In the genomic region with DNA sequence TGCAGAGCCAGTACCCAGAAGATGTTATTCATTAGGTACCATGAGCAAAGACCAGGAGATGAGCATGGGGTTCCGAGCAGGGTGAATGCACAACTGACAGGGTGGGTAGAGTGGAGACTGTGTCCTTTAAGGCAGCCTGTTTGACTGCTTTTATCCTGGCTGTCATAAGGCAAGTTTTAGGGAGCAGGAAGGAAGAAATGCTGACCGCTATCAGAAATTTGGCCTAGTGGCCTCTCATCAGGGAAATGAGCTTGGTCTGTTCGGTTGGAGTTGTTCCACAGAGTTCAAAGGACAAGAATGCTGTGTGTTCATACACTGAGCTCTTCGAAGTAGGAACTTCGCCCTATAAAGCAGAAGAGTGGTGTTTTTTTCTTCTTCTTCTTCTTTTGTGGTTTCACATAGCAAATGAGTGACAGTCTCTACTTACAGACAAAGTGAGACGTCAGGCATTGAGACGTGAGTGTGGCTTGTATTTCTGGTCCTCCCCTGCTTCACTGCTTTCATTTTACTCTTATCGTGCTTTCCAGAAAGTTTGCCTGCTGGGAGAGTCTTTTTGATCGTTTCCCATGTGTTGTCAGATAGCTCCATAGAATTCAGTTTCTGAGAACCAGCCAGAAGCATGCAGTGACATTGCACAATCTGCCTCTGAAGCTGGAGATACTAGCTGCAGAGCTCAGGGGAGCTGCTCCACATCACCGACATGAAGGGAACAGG, we compare ENCODE assay signal across 1 cellular context.
TF ChIP-seq lines count a peak whose summit lies in the region.

A gene with protein sequence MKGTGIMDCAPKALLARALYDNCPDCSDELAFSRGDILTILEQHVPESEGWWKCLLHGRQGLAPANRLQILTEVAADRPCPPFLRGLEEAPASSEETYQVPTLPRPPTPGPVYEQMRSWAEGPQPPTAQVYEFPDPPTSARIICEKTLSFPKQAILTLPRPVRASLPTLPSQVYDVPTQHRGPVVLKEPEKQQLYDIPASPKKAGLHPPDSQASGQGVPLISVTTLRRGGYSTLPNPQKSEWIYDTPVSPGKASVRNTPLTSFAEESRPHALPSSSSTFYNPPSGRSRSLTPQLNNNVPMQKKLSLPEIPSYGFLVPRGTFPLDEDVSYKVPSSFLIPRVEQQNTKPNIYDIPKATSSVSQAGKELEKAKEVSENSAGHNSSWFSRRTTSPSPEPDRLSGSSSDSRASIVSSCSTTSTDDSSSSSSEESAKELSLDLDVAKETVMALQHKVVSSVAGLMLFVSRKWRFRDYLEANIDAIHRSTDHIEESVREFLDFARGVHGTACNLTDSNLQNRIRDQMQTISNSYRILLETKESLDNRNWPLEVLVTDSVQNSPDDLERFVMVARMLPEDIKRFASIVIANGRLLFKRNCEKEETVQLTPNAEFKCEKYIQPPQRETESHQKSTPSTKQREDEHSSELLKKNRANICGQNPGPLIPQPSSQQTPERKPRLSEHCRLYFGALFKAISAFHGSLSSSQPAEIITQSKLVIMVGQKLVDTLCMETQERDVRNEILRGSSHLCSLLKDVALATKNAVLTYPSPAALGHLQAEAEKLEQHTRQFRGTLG (plus strand): TSS at position 502 of the 714 bp plus-strand sequence. CDS start 199 bp downstream, at position 701.

TF ChIP-seq in K562, 482 proteins besides CTCF, POLR2A, EP300 and RAD21 (continued from another document and continues in another):
- TF ChIP-seq POLR3A (IDR thresholded peaks at IDR 0.05; ENCODE audit: borderline replicate concordance, extremely low read depth, insufficient read depth, insufficient read length) (no peak), KAT7 (CRISPR knock-in tag; IDR thresholded peaks at IDR 0.05; ENCODE audit: borderline replicate concordance) (no peak), PPARD (CRISPR knock-in tag; IDR thresholded peaks at IDR 0.05) (no peak), HMG20A (CRISPR knock-in tag; conservative IDR thresholded peaks at IDR 0.05) (no peak), CSDE1 (IDR thresholded peaks at IDR 0.05) (no peak), BRD4 (IDR thresholded peaks at IDR 0.05) (no peak), KDM2B (CRISPR knock-in tag; IDR thresholded peaks at IDR 0.05) (no peak), HLTF (IDR thresholded peaks at IDR 0.05) (no peak), ZEB2 (IDR thresholded peaks at IDR 0.05) (peak; percentile 80; the same call in 1 of the 2 replicates), POLR2AphosphoS2 (IDR thresholded peaks at IDR 0.05; ENCODE audit: low read length) (no peak), HMGN3 (IDR thresholded peaks at IDR 0.05; ENCODE audit: borderline replicate concordance, extremely low read depth, insufficient read length, low read depth, low read length) (peak; percentile 29), FOXK2 (conservative IDR thresholded peaks at IDR 0.05 in 1 of 2, IDR thresholded peaks at IDR 0.05 in 1 of 2; ENCODE audit: low read depth in 2 of 2) (peak; percentile 80 to 88; a peak in 3 of 4 replicates), ZNF212 (CRISPR knock-in tag; IDR thresholded peaks at IDR 0.05) (no peak), NFRKB (IDR thresholded peaks at IDR 0.05; ENCODE audit: low read depth) (no peak), ZNF695 (CRISPR knock-in tag; IDR thresholded peaks at IDR 0.05) (no peak), NCOR1 (IDR thresholded peaks at IDR 0.05) (peak; percentile 99), MBD2 (IDR thresholded peaks at IDR 0.05; ENCODE audit: borderline replicate concordance, low read depth) (peak; percentile 90), MTA3 (IDR thresholded peaks at IDR 0.05; ENCODE audit: borderline replicate concordance) (peak; percentile 92), DPF2 (IDR thresholded peaks at IDR 0.05) (peak; percentile 98), MTA2 (IDR thresholded peaks at IDR 0.05; ENCODE audit: low read depth) (peak; percentile 95), ETV5 (CRISPR knock-in tag; IDR thresholded peaks at IDR 0.05; ENCODE audit: low read depth) (peak; percentile 38; the same call in 1 of the 2 replicates), ETV6 (IDR thresholded peaks at IDR 0.05; ENCODE audit: borderline replicate concordance in 1 of 2, low read depth in 2 of 2, low read length in 1 of 2) (peak in 1 of 2 experiments; percentile 94; a peak in 2 of 4 replicates), ETV6 (CRISPR knock-in tag; IDR thresholded peaks at IDR 0.05; ENCODE audit: borderline replicate concordance) (no peak), CBX1 (IDR thresholded peaks at IDR 0.05; ENCODE audit: low read depth) (peak; percentile 38), HEY1 (CRISPR knock-in tag; IDR thresholded peaks at IDR 0.05; ENCODE audit: borderline replicate concordance) (no peak), HDAC2 (IDR thresholded peaks at IDR 0.05) (peak; percentile 96), ZFP30 (CRISPR knock-in tag; IDR thresholded peaks at IDR 0.05; ENCODE audit: borderline replicate concordance) (no peak), TFAM (CRISPR knock-in tag; conservative IDR thresholded peaks at IDR 0.05) (no peak), RUNX1 (IDR thresholded peaks at IDR 0.05; ENCODE audit: low read depth) (no peak), TAF9B (IDR thresholded peaks at IDR 0.05; ENCODE audit: partially characterized antibody) (peak; percentile 95), ILK (tag; IDR thresholded peaks at IDR 0.05; ENCODE audit: borderline replicate concordance, low read depth) (no peak), ZNF311 (CRISPR knock-in tag; IDR thresholded peaks at IDR 0.05) (no peak), MAFK (IDR thresholded peaks at IDR 0.05; ENCODE audit: low read length) (peak; percentile 75), PHF8 (IDR thresholded peaks at IDR 0.05; ENCODE audit: borderline replicate concordance, low read length) (no peak; the same call in 1 of the 2 replicates)
- TF ChIP-seq, protein P1, sequence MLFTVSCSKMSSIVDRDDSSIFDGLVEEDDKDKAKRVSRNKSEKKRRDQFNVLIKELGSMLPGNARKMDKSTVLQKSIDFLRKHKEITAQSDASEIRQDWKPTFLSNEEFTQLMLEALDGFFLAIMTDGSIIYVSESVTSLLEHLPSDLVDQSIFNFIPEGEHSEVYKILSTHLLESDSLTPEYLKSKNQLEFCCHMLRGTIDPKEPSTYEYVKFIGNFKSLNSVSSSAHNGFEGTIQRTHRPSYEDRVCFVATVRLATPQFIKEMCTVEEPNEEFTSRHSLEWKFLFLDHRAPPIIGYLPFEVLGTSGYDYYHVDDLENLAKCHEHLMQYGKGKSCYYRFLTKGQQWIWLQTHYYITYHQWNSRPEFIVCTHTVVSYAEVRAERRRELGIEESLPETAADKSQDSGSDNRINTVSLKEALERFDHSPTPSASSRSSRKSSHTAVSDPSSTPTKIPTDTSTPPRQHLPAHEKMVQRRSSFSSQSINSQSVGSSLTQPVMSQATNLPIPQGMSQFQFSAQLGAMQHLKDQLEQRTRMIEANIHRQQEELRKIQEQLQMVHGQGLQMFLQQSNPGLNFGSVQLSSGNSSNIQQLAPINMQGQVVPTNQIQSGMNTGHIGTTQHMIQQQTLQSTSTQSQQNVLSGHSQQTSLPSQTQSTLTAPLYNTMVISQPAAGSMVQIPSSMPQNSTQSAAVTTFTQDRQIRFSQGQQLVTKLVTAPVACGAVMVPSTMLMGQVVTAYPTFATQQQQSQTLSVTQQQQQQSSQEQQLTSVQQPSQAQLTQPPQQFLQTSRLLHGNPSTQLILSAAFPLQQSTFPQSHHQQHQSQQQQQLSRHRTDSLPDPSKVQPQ (CRISPR knock-in tag; IDR thresholded peaks at IDR 0.05; ENCODE audit: borderline replicate concordance), result no peak
- TF ChIP-seq, protein P2, sequence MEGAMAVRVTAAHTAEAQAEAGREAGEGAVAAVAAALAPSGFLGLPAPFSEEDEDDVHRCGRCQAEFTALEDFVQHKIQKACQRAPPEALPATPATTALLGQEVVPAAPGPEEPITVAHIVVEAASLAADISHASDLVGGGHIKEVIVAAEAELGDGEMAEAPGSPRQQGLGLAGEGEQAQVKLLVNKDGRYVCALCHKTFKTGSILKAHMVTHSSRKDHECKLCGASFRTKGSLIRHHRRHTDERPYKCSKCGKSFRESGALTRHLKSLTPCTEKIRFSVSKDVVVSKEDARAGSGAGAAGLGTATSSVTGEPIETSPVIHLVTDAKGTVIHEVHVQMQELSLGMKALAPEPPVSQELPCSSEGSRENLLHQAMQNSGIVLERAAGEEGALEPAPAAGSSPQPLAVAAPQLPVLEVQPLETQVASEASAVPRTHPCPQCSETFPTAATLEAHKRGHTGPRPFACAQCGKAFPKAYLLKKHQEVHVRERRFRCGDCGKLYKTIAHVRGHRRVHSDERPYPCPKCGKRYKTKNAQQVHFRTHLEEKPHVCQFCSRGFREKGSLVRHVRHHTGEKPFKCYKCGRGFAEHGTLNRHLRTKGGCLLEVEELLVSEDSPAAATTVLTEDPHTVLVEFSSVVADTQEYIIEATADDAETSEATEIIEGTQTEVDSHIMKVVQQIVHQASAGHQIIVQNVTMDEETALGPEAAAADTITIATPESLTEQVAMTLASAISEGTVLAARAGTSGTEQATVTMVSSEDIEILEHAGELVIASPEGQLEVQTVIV (CRISPR knock-in tag; IDR thresholded peaks at IDR 0.05; ENCODE audit: borderline replicate concordance), result no peak
- TF ChIP-seq, protein P3, sequence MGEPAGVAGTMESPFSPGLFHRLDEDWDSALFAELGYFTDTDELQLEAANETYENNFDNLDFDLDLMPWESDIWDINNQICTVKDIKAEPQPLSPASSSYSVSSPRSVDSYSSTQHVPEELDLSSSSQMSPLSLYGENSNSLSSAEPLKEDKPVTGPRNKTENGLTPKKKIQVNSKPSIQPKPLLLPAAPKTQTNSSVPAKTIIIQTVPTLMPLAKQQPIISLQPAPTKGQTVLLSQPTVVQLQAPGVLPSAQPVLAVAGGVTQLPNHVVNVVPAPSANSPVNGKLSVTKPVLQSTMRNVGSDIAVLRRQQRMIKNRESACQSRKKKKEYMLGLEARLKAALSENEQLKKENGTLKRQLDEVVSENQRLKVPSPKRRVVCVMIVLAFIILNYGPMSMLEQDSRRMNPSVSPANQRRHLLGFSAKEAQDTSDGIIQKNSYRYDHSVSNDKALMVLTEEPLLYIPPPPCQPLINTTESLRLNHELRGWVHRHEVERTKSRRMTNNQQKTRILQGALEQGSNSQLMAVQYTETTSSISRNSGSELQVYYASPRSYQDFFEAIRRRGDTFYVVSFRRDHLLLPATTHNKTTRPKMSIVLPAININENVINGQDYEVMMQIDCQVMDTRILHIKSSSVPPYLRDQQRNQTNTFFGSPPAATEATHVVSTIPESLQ (CRISPR knock-in tag; IDR thresholded peaks at IDR 0.05), result no peak; the same call in 1 of the 2 replicates
- TF ChIP-seq, protein P4, sequence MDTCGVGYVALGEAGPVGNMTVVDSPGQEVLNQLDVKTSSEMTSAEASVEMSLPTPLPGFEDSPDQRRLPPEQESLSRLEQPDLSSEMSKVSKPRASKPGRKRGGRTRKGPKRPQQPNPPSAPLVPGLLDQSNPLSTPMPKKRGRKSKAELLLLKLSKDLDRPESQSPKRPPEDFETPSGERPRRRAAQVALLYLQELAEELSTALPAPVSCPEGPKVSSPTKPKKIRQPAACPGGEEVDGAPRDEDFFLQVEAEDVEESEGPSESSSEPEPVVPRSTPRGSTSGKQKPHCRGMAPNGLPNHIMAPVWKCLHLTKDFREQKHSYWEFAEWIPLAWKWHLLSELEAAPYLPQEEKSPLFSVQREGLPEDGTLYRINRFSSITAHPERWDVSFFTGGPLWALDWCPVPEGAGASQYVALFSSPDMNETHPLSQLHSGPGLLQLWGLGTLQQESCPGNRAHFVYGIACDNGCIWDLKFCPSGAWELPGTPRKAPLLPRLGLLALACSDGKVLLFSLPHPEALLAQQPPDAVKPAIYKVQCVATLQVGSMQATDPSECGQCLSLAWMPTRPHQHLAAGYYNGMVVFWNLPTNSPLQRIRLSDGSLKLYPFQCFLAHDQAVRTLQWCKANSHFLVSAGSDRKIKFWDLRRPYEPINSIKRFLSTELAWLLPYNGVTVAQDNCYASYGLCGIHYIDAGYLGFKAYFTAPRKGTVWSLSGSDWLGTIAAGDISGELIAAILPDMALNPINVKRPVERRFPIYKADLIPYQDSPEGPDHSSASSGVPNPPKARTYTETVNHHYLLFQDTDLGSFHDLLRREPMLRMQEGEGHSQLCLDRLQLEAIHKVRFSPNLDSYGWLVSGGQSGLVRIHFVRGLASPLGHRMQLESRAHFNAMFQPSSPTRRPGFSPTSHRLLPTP (IDR thresholded peaks at IDR 0.05; ENCODE audit: borderline replicate concordance, extremely low read depth, insufficient read length), result no peak
- TF ChIP-seq, protein P5, sequence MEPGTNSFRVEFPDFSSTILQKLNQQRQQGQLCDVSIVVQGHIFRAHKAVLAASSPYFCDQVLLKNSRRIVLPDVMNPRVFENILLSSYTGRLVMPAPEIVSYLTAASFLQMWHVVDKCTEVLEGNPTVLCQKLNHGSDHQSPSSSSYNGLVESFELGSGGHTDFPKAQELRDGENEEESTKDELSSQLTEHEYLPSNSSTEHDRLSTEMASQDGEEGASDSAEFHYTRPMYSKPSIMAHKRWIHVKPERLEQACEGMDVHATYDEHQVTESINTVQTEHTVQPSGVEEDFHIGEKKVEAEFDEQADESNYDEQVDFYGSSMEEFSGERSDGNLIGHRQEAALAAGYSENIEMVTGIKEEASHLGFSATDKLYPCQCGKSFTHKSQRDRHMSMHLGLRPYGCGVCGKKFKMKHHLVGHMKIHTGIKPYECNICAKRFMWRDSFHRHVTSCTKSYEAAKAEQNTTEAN (CRISPR knock-in tag; IDR thresholded peaks at IDR 0.05), result no peak
- TF ChIP-seq, protein P6, sequence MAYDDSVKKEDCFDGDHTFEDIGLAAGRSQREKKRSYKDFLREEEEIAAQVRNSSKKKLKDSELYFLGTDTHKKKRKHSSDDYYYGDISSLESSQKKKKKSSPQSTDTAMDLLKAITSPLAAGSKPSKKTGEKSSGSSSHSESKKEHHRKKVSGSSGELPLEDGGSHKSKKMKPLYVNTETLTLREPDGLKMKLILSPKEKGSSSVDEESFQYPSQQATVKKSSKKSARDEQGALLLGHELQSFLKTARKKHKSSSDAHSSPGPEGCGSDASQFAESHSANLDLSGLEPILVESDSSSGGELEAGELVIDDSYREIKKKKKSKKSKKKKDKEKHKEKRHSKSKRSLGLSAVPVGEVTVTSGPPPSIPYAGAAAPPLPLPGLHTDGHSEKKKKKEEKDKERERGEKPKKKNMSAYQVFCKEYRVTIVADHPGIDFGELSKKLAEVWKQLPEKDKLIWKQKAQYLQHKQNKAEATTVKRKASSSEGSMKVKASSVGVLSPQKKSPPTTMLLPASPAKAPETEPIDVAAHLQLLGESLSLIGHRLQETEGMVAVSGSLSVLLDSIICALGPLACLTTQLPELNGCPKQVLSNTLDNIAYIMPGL (CRISPR knock-in tag; IDR thresholded peaks at IDR 0.05), result no peak
- TF ChIP-seq, protein P7, sequence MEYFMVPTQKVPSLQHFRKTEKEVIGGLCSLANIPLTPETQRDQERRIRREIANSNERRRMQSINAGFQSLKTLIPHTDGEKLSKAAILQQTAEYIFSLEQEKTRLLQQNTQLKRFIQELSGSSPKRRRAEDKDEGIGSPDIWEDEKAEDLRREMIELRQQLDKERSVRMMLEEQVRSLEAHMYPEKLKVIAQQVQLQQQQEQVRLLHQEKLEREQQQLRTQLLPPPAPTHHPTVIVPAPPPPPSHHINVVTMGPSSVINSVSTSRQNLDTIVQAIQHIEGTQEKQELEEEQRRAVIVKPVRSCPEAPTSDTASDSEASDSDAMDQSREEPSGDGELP (CRISPR knock-in tag; IDR thresholded peaks at IDR 0.05; ENCODE audit: borderline replicate concordance), result peak; percentile 82
- TF ChIP-seq, protein P8, sequence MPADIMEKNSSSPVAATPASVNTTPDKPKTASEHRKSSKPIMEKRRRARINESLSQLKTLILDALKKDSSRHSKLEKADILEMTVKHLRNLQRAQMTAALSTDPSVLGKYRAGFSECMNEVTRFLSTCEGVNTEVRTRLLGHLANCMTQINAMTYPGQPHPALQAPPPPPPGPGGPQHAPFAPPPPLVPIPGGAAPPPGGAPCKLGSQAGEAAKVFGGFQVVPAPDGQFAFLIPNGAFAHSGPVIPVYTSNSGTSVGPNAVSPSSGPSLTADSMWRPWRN (IDR thresholded peaks at IDR 0.05; ENCODE audit: low read depth), result peak; percentile 82
